11 cellular contexts compared by ENCODE assay signal in the genomic region with DNA sequence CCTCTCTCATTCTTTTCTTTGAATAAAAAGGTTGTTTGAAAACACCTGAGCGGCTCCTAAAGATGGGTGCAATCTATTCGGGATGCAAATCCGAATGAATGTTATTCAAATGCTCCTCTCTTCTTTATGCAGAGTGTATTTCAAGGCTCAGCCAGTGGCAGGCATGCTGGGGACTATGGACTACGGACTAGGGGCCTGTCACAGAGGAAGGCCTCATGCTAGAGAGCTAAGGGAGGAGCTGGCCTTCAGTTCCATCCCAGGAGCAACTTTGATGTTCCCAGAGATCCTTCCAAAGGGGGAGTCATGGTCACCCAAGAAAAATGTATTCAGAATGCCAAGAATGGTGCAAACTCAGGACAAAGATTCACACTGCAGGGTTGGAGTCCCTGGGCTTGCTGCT. TPM values are rescaled to one million over a fixed set of nuclear protein-coding genes. Genes with fewer than 3 reads are reported as not detected.
DNase-seq lines count a peak whose midpoint lies in the region; ATAC-seq and TF ChIP-seq lines count a peak whose summit lies in the region.
"Had no signal": no experiment of that assay in that cellular context is flagged by ENCODE, and none has a peak within 500 bp of the region (broad histone marks: within the 10 kb centered on the region; RNA-seq: fewer than 3 reads in every experiment).

No MANE protein-coding gene starts in this region.

- TF ChIP-seq CTCF in OCI-LY3 (IDR thresholded peaks at IDR 0.05; ENCODE audit: low read depth, low read length): no peak
- no peak for TF ChIP-seq CTCF in thoracic aorta (IDR thresholded peaks at IDR 0.05)

- peaks cover 63% of the 10 kb centered on the region for H3K4me1 ChIP-seq in OCI-LY3 (ENCODE audit: low read length)
- peaks cover 19 to 63% of the 10 kb centered on the region in 2 donors for H3K4me1 ChIP-seq in thoracic aorta (ENCODE audit: control insufficient read depth in 1 of 2, low read depth in 2 of 2)

- H3K4me2 ChIP-seq in OCI-LY3 (ENCODE audit: low read length): peak overlapping the region; percentile 76

- peaks cover 9% of the 10 kb centered on the region for H3K27me3 Mint-ChIP-seq in activated T-cell treated with anti-CD3 and anti-CD28 coated beads, Interleukin-2, amount 50 U/mL, for 72 hours (ENCODE audit: low read depth)
- H3K27me3 Mint-ChIP-seq in activated T-cell treated with anti-CD3 and anti-CD28 coated beads, Interleukin-2, amount 50 U/mL, for 4 hours (ENCODE audit: low read depth): no peaks in the 10 kb centered on the region
- H3K27me3 Mint-ChIP-seq in effector memory CD8-positive, alpha-beta T cell: no peaks in the 10 kb centered on the region
- H3K27me3 Mint-ChIP-seq: memory B cell had no signal

- H3K27me3 ChIP-seq in OCI-LY3 (ENCODE audit: low read depth, low read length) (peaks cover 6% of the 10 kb centered on the region; the same call in 1 of the 2 replicates), thoracic aorta (replicated peaks; ENCODE audit: insufficient read depth) (no peaks in the 10 kb centered on the region)

- H4K20me1 ChIP-seq in OCI-LY3 (ENCODE audit: insufficient read depth, low read length): peaks cover 9% of the 10 kb centered on the region; the same call in 1 of the 2 replicates

- no peak overlapping the region for H3K27ac Mint-ChIP-seq in activated T-cell treated with anti-CD3 and anti-CD28 coated beads, Interleukin-2, amount 50 U/mL, for 72 hours
- peak overlapping the region; percentile 90 to 95 for H3K27ac Mint-ChIP-seq in effector memory CD8-positive, alpha-beta T cell
- H3K27ac Mint-ChIP-seq: memory B cell had no signal

- no peaks in the 10 kb centered on the region for H3K79me2 ChIP-seq in OCI-LY3 (ENCODE audit: low read length)

- no peak for DNase-seq in activated T-cell treated with anti-CD3 and anti-CD28 coated beads, Interleukin-2, amount 50 U/mL, for 72 hours
- no peak for DNase-seq in activated T-cell treated with anti-CD3 and anti-CD28 coated beads, Interleukin-2, amount 50 U/mL, for 4 hours
- DNase-seq in effector memory CD8-positive, alpha-beta T cell: no peak
- DNase-seq in thoracic aorta (ENCODE audit: low spot score): no peak
- no peak for DNase-seq in C1 segment of cervical spinal cord (lab: John Stamatoyannopoulos, UW)
- no peak for DNase-seq in SKM-1 (lab: John Stamatoyannopoulos, UW; ENCODE audit: unreplicated experiment)
- DNase-seq: hypothalamus, psoas muscle had no signal

- H2AFZ ChIP-seq in OCI-LY3 (ENCODE audit: low read depth, low read length): no peak overlapping the region

- no peak for ATAC-seq in activated T-cell treated with anti-CD3 and anti-CD28 coated beads, Interleukin-2, amount 50 U/mL, for 72 hours (replicated peaks in 1 of 2)
- ATAC-seq in activated T-cell treated with anti-CD3 and anti-CD28 coated beads, Interleukin-2, amount 50 U/mL, for 4 hours: no peak
- ATAC-seq in effector memory CD8-positive, alpha-beta T cell (replicated peaks): no peak
- ATAC-seq in thoracic aorta (ENCODE audit: insufficient number of reproducible peaks, low FRiP score, low read depth) (no peak), GM21423 (IDR thresholded peaks at IDR 0.05; ENCODE audit: unreplicated experiment) (no peak)

- no peaks in the 10 kb centered on the region for H3K9me3 Mint-ChIP-seq in activated T-cell treated with anti-CD3 and anti-CD28 coated beads, Interleukin-2, amount 50 U/mL, for 72 hours
- H3K9me3 Mint-ChIP-seq in activated T-cell treated with anti-CD3 and anti-CD28 coated beads, Interleukin-2, amount 50 U/mL, for 4 hours: no peaks in the 10 kb centered on the region
- no peaks in the 10 kb centered on the region for H3K9me3 Mint-ChIP-seq in effector memory CD8-positive, alpha-beta T cell
- H3K9me3 Mint-ChIP-seq: memory B cell had no signal

- H3K36me3 Mint-ChIP-seq in activated T-cell treated with anti-CD3 and anti-CD28 coated beads, Interleukin-2, amount 50 U/mL, for 72 hours (ENCODE audit: insufficient read depth in 2 of 2): peaks cover 9 to 19% of the 10 kb centered on the region in 2 donors
- H3K36me3 Mint-ChIP-seq in activated T-cell treated with anti-CD3 and anti-CD28 coated beads, Interleukin-2, amount 50 U/mL, for 4 hours (ENCODE audit: insufficient read depth): peaks cover 43% of the 10 kb centered on the region
- H3K36me3 Mint-ChIP-seq in effector memory CD8-positive, alpha-beta T cell (ENCODE audit: insufficient read depth): peaks cover 51% of the 10 kb centered on the region

- H3K36me3 ChIP-seq in OCI-LY3 (replicated peaks; ENCODE audit: low read depth, low read length) (peaks cover 3% of the 10 kb centered on the region), thoracic aorta (no peaks in the 10 kb centered on the region)

- no peak overlapping the region for H3K9ac ChIP-seq in OCI-LY3 (ENCODE audit: low read length)

- H3K9me3 ChIP-seq in OCI-LY3 (ENCODE audit: insufficient read depth, low read length): no peaks in the 10 kb centered on the region
- no peaks in the 10 kb centered on the region for H3K9me3 ChIP-seq in thoracic aorta
- H3K9me3 ChIP-seq: psoas muscle had no signal

- H3K4me1 Mint-ChIP-seq in activated T-cell treated with anti-CD3 and anti-CD28 coated beads, Interleukin-2, amount 50 U/mL, for 72 hours (ENCODE audit: low read depth): peaks cover 64% of the 10 kb centered on the region
- peaks cover 52% of the 10 kb centered on the region for H3K4me1 Mint-ChIP-seq in activated T-cell treated with anti-CD3 and anti-CD28 coated beads, Interleukin-2, amount 50 U/mL, for 4 hours (ENCODE audit: low read depth)
- H3K4me1 Mint-ChIP-seq in effector memory CD8-positive, alpha-beta T cell (ENCODE audit: low read depth in 2 of 2): peaks cover 51 to 57% of the 10 kb centered on the region in 2 donors

- H3K4me3 Mint-ChIP-seq in activated T-cell treated with anti-CD3 and anti-CD28 coated beads, Interleukin-2, amount 50 U/mL, for 72 hours: peak overlapping the region; percentile 47 to 80
- H3K4me3 Mint-ChIP-seq in activated T-cell treated with anti-CD3 and anti-CD28 coated beads, Interleukin-2, amount 50 U/mL, for 4 hours: no peak overlapping the region
- peak overlapping the region; percentile 69 to 80 for H3K4me3 Mint-ChIP-seq in effector memory CD8-positive, alpha-beta T cell
- H3K4me3 Mint-ChIP-seq: memory B cell had no signal

- H3K27ac ChIP-seq in OCI-LY3 (ENCODE audit: low read length) (peak overlapping the region; percentile 56), thoracic aorta (peak overlapping the region; percentile 57 to 91)
- H3K27ac ChIP-seq: psoas muscle had no signal

- H3K4me3 ChIP-seq in OCI-LY3 (ENCODE audit: low read length) (no peak overlapping the region), thoracic aorta (no peak overlapping the region)
- H3K4me3 ChIP-seq: psoas muscle had no signal

RNA-seq across cellular contexts. Expression of a gene that starts 9.3 kb away (rescaled TPM):
- total RNA-seq in activated T-cell treated with anti-CD3 and anti-CD28 coated beads, Interleukin-2, amount 50 U/mL, for 72 hours: 10 to 100 TPM; 56.3 to 72.3 TPM
- total RNA-seq in activated T-cell treated with anti-CD3 and anti-CD28 coated beads, Interleukin-2, amount 50 U/mL, for 4 hours: 1 to 10 TPM; 5.7 to 8.4 (median 7.1) TPM
- total RNA-seq in thoracic aorta: 10 to 100 TPM; 27.5 to 69.9 TPM
